19 cellular contexts compared by ENCODE assay signal in the genomic region with DNA sequence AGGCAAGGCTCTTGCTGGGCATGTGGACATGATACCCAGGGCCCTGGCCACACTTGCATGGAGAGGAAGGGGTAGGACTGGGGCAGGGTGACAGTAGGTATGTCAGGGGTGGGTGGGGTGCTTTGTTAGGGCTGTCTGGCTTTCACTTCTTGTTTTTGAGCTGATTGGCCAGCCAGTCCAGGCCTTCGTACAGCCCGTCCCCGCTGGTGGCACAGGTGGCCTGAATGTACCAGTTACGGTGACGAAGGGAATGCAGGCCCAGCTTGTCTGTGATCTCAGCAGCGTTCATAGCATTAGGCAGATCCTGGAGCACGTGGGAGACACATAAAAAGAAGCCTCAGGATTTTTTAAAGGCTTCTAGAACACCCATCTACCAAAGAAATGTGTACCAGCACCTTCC. TPM values are rescaled to one million over a fixed set of nuclear protein-coding genes. Genes with fewer than 3 reads are reported as not detected.
"Had no signal": no experiment of that assay in that cellular context is flagged by ENCODE, and none has a peak within 500 bp of the region (broad histone marks: within the 10 kb centered on the region; RNA-seq: fewer than 3 reads in every experiment).

No MANE protein-coding gene starts in this region.

- H3K27ac Mint-ChIP-seq: nephron, T-cell had no signal

- H3K4me3 Mint-ChIP-seq: nephron, T-cell had no signal

- H3K4me1 ChIP-seq: breast epithelium had no signal

- H3K4me1 Mint-ChIP-seq: nephron had no signal

- H3K4me3 ChIP-seq: breast epithelium, dorsolateral prefrontal cortex, hepatocyte, left lung, right atrium auricular region had no signal

- H3K9me3 Mint-ChIP-seq: nephron, T-cell had no signal

- DNase-seq: activated CD4-positive, alpha-beta T cell treated with anti-CD3 and anti-CD28 coated beads, Interleukin-2, amount 50 U/mL, for 4 hours; activated CD4-positive, CD25-positive, alpha-beta regulatory T cell treated with anti-CD3 and anti-CD28 coated beads, Interleukin-2, amount 50 U/mL, for 72 hours; activated naive CD4-positive, alpha-beta T cell; activated T-cell treated with anti-CD3 and anti-CD28 coated beads for 4 hours; left lung; stimulated activated CD4-positive, alpha-beta T cell treated with anti-CD3 and anti-CD28 coated beads, Interleukin-15, amount 100 ng/mL, for 24 hours; stimulated activated CD4-positive, alpha-beta T cell treated with anti-CD3 and anti-CD28 coated beads, Interleukin-4, amount 100 ng/mL, for 24 hours; stimulated activated naive CD8-positive, alpha-beta T cell treated with anti-CD3 and anti-CD28 coated beads, Interleukin-15, Interleukin-2, amounts not matched to agents 100 U/mL and 50 U/mL, for 24 hours; T-cell; T-helper 9 cell; trophoblast cell had no signal

- H3K27me3 ChIP-seq: breast epithelium, dorsolateral prefrontal cortex, hepatocyte, left lung, right atrium auricular region had no signal

- H3K27ac ChIP-seq: breast epithelium, hepatocyte, left lung, right atrium auricular region had no signal

- ATAC-seq: esophagus mucosa; left lung; stimulated activated naive CD8-positive, alpha-beta T cell treated with anti-CD3 and anti-CD28 coated beads, Interleukin-15, Interleukin-2, amounts not matched to agents 100 U/mL and 50 U/mL, for 24 hours; T-cell had no signal

- H3K9me3 ChIP-seq: breast epithelium, left lung, right atrium auricular region had no signal

- H3K27me3 Mint-ChIP-seq: T-cell had no signal

- H3K36me3 ChIP-seq: breast epithelium had no signal

RNA-seq across cellular contexts. Expression of gene WNT1, which starts 39.3 kb away (rescaled TPM):
- total RNA-seq: breast epithelium, esophagus mucosa, hepatocyte, left lung, right atrium auricular region, skeletal muscle tissue had no signal
- polyA plus RNA-seq: hepatocyte, keratinocyte had no signal
